Comparison of ENCODE assay signal across 8 cellular contexts in genomic region chr7:29987083-29987482, GRCh38. TPM values are rescaled to one million over a fixed set of nuclear protein-coding genes. Genes with fewer than 3 reads are reported as not detected.
DNase-seq lines count a peak whose midpoint lies in the region; ATAC-seq and TF ChIP-seq lines count a peak whose summit lies in the region.

No MANE protein-coding gene starts in this region.

- no peaks in the 10 kb centered on the region for H3K9me3 Mint-ChIP-seq in stimulated activated naive B cell treated with anti-CD40 and anti-IgM and Interleukin-4, amounts not matched to agents 10 μg/mL and 1 μg/mL and 100 μg/mL, for 72 hours

- no peaks in the 10 kb centered on the region for H3K36me3 Mint-ChIP-seq in stimulated activated naive B cell treated with anti-CD40 and anti-IgM and Interleukin-4, amounts not matched to agents 10 μg/mL and 1 μg/mL and 100 μg/mL, for 72 hours

- peak overlapping the region; percentile 79 for H3K27ac Mint-ChIP-seq in stimulated activated naive B cell treated with anti-CD40 and anti-IgM and Interleukin-4, amounts not matched to agents 10 μg/mL and 1 μg/mL and 100 μg/mL, for 72 hours

- H3K4me3 Mint-ChIP-seq in stimulated activated naive B cell treated with anti-CD40 and anti-IgM and Interleukin-4, amounts not matched to agents 10 μg/mL and 1 μg/mL and 100 μg/mL, for 72 hours: peak overlapping the region; percentile 58 to 63

- no peak for DNase-seq in GM12864 (ENCODE audit: low read depth)
- peak; percentile 65 for DNase-seq in RPMI7951 (ENCODE audit: low read depth)
- peak; percentile 34 for DNase-seq in fibroblast of pulmonary artery (ENCODE audit: low read depth)
- DNase-seq in stimulated activated naive B cell treated with anti-CD40 and anti-IgM and Interleukin-4, amounts not matched to agents 10 μg/mL and 1 μg/mL and 100 μg/mL, for 72 hours: no peak
- DNase-seq in activated CD4-positive, alpha-beta T cell treated with anti-CD3 and anti-CD28 coated beads, Interleukin-2, amount 50 U/mL, for 1 hour: no peak
- no peak for DNase-seq in DMS 273 treated with DMSO at 0.1 percent for 48 hours (lab: John Stamatoyannopoulos, UW)
- DNase-seq in SHP77 treated with DMSO at 0.1 percent for 48 hours (lab: John Stamatoyannopoulos, UW): no peak
- no peak for DNase-seq in OCI-M1 (lab: John Stamatoyannopoulos, UW)

- ATAC-seq in stimulated activated naive B cell treated with anti-CD40 and anti-IgM and Interleukin-4, amounts not matched to agents 10 μg/mL and 1 μg/mL and 100 μg/mL, for 72 hours (replicated peaks): no peak

- peak overlapping the region; percentile 9; the same call in 1 of the 2 replicates for H3K4me3 ChIP-seq in GM12864 (ENCODE audit: low read depth, low read length)
- peak overlapping the region; percentile 85 for H3K4me3 ChIP-seq in fibroblast of pulmonary artery (replicated peaks; ENCODE audit: low read depth, low read length)

- TF ChIP-seq CTCF in GM12864 (IDR thresholded peaks at IDR 0.05; ENCODE audit: low read depth, low read length, missing control alignments): no peak
- no peak for TF ChIP-seq CTCF in fibroblast of pulmonary artery (IDR thresholded peaks at IDR 0.05; ENCODE audit: low read length, missing control alignments)

- peaks cover 22 to 30% of the 10 kb centered on the region in 2 donors for H3K4me1 Mint-ChIP-seq in stimulated activated naive B cell treated with anti-CD40 and anti-IgM and Interleukin-4, amounts not matched to agents 10 μg/mL and 1 μg/mL and 100 μg/mL, for 72 hours

- H3K27me3 Mint-ChIP-seq in stimulated activated naive B cell treated with anti-CD40 and anti-IgM and Interleukin-4, amounts not matched to agents 10 μg/mL and 1 μg/mL and 100 μg/mL, for 72 hours: peaks cover 4 to 12% of the 10 kb centered on the region in 2 donors

RNA-seq across cellular contexts. Expression of gene SCRN1, which starts 2.5 kb away (rescaled TPM):
- total RNA-seq in RPMI7951 (2014; rRNA removed; shearing (Covaris generic)): 112 and 118 TPM in 2 replicates

RNA-seq across cellular contexts. Expression of gene FKBP14, which starts 39.4 kb away (rescaled TPM):
- total RNA-seq in RPMI7951 (2014; rRNA removed; shearing (Covaris generic)): 31.1 and 38.8 TPM in 2 replicates

RNA-seq across cellular contexts. Expression of gene PLEKHA8, which starts 41.1 kb away (rescaled TPM):
- 11.1 and 13.8 TPM in 2 replicates for total RNA-seq in RPMI7951 (2014; rRNA removed; shearing (Covaris generic))

Comparison
In these comparisons a context has a peak if more than half of its experiments do, and no peak if none do; other contexts are left out.
1. DNase-seq: peak in RPMI7951 (single experiment) and fibroblast of pulmonary artery (single experiment); none in GM12864 (single experiment), stimulated activated naive B cell treated with anti-CD40 and anti-IgM and Interleukin-4, amounts not matched to agents 10 μg/mL and 1 μg/mL and 100 μg/mL, for 72 hours (single experiment), activated CD4-positive, alpha-beta T cell treated with anti-CD3 and anti-CD28 coated beads, Interleukin-2, amount 50 U/mL, for 1 hour (single experiment), DMS 273 treated with DMSO at 0.1 percent for 48 hours (single experiment), SHP77 treated with DMSO at 0.1 percent for 48 hours (single experiment) and OCI-M1 (single experiment).